24 cellular contexts compared by ENCODE assay signal in genomic region chr1:33918368-33918767, GRCh38. TPM values are rescaled to one million over a fixed set of nuclear protein-coding genes. Genes with fewer than 3 reads are reported as not detected.
DNase-seq lines count a peak whose midpoint lies in the region; ATAC-seq, FAIRE-seq and TF ChIP-seq lines count a peak whose summit lies in the region.
"Had no signal": no experiment of that assay in that cellular context is flagged by ENCODE, and none has a peak within 500 bp of the region (broad histone marks: within the 10 kb centered on the region; RNA-seq: fewer than 3 reads in every experiment).

No MANE protein-coding gene starts in this region.

- POLR2A ChIA-PET in endothelial cell of umbilical vein (lab: Charles Lee) = no interaction called here

- no peaks in the 10 kb centered on the region for H3K4me1 ChIP-seq in endothelial cell of umbilical vein (ENCODE audit: control insufficient read depth, extremely low read depth, insufficient read depth, low read length)
- H3K4me1 ChIP-seq: psoas muscle, tibial artery had no signal

- no peak for ATAC-seq in GM21529 (IDR thresholded peaks at IDR 0.05; ENCODE audit: unreplicated experiment)
- ATAC-seq: CD8-positive, alpha-beta T cell; GM23338; psoas muscle had no signal

- no TSS peak for BruUV-seq in endothelial cell of umbilical vein (replicated peaks; lab: Mats Ljungman, UMichigan)

- TF ChIP-seq CTCF in endothelial cell of umbilical vein (IDR thresholded peaks at IDR 0.05; ENCODE audit: extremely low read depth in 1 of 2, insufficient read depth in 1 of 2, low read depth in 1 of 2, low read length in 2 of 2) = no peak

- H3K36me3 ChIP-seq in endothelial cell of umbilical vein (ENCODE audit: control insufficient read depth in 2 of 2, extremely low read depth in 1 of 2, insufficient read depth in 2 of 2, low read length in 2 of 2) = no peaks in the 10 kb centered on the region
- H3K36me3 ChIP-seq: tibial artery had no signal

- H3K27me3 ChIP-seq in endothelial cell of umbilical vein (ENCODE audit: control insufficient read depth in 2 of 2, insufficient read depth in 2 of 2, low read length in 2 of 2) = no peaks in the 10 kb centered on the region
- H3K27me3 ChIP-seq: tibial artery had no signal

- peaks cover 8% of the 10 kb centered on the region for H3K9me3 ChIP-seq in endothelial cell of umbilical vein (replicated peaks; ENCODE audit: control insufficient read depth, insufficient read depth, low read length)
- H3K9me3 ChIP-seq: psoas muscle, tibial artery had no signal

- H3K79me2 ChIP-seq in endothelial cell of umbilical vein (ENCODE audit: control insufficient read depth, insufficient read depth, low read length) = no peaks in the 10 kb centered on the region

- H3K27ac ChIP-seq in endothelial cell of umbilical vein (ENCODE audit: insufficient read depth, low read depth, low read length) = no peak overlapping the region
- H3K27ac ChIP-seq: 22Rv1, psoas muscle, tibial artery had no signal

- no peak overlapping the region for H3K4me2 ChIP-seq in endothelial cell of umbilical vein (ENCODE audit: insufficient read depth, low read length)
- H3K4me2 ChIP-seq: GM23338 had no signal

- H3K9me1 ChIP-seq in endothelial cell of umbilical vein (replicated peaks; ENCODE audit: control insufficient read depth, extremely low read depth, insufficient read depth, low read length) = no peaks in the 10 kb centered on the region

- dilution Hi-C loops in endothelial cell of umbilical vein (cut with MboI; ENCODE audit: extremely low pct_ligation_motif_present, low sequenced_read_pairs) = no loop called here

- TF ChIP-seq POLR2A in endothelial cell of umbilical vein (IDR thresholded peaks at IDR 0.05; ENCODE audit: low read depth, low read length) = no peak

- intact Hi-C loops in endothelial cell of umbilical vein (cut with micrococcal nuclease) = no loop called here

- no peak overlapping the region for H3K4me3 ChIP-seq in endothelial cell of umbilical vein (replicated peaks in 1 of 3; ENCODE audit: insufficient read depth in 1 of 3, low read depth in 1 of 3, low read length in 3 of 3)
- H3K4me3 ChIP-seq: GM23338, psoas muscle, tibial artery had no signal

- no peaks in the 10 kb centered on the region for H4K20me1 ChIP-seq in endothelial cell of umbilical vein (replicated peaks; ENCODE audit: control insufficient read depth, extremely low read depth, insufficient read depth, low read length)

- CTCF ChIA-PET in endothelial cell of umbilical vein (lab: Charles Lee) = no interaction called here

- no peak overlapping the region for H2AFZ ChIP-seq in endothelial cell of umbilical vein (ENCODE audit: low read depth, low read length)
- H2AFZ ChIP-seq: GM23338 had no signal

- no peak overlapping the region for H3K9ac ChIP-seq in endothelial cell of umbilical vein (replicated peaks; ENCODE audit: extremely low read depth, insufficient read depth, low read length)

- no peak for FAIRE-seq in endothelial cell of umbilical vein (lab: Jason Lieb, UNC)
- FAIRE-seq in urothelium cell line (lab: Jason Lieb, UNC) = no peak
- FAIRE-seq: islet of Langerhans had no signal

- DNase-seq in DMS53 (lab: John Stamatoyannopoulos, UW) (peak; percentile 21), DMS53 treated with DMSO at 0.1 percent for 48 hours (lab: John Stamatoyannopoulos, UW; ENCODE audit: unreplicated experiment) (no peak), RPMI7951 (ENCODE audit: low read depth) (peak; percentile 65), endothelial cell of umbilical vein (ENCODE audit: low read depth, low spot score) (no peak), urothelium cell line (ENCODE audit: low spot score) (peak; percentile 38), DMS114 treated with DMSO at 0.1 percent for 48 hours (lab: John Stamatoyannopoulos, UW; ENCODE audit: unreplicated experiment) (no peak), NCI-H2029 (lab: John Stamatoyannopoulos, UW) (no peak)
- DNase-seq: activated CD4-positive, alpha-beta T cell treated with anti-CD3 and anti-CD28 coated beads for 4 hours; activated CD8-positive, alpha-beta memory T cell treated with anti-CD3 and anti-CD28 coated beads, Interleukin-2, amount 50 U/mL, for 48 hours; aorta; CD8-positive, alpha-beta T cell; GDM1; head of caudate nucleus; mesendoderm; NCI-H1092; NCI-H524; psoas muscle; T-helper 9 cell; tibial artery had no signal

TF ChIP-seq in endothelial cell of umbilical vein, 7 proteins besides CTCF, POLR2A, EP300 and RAD21:
- TF ChIP-seq JUN (IDR thresholded peaks at IDR 0.05; ENCODE audit: borderline replicate concordance, insufficient read depth, insufficient read length, low read depth) = peak; percentile 14
- no peak for TF ChIP-seq FOS (IDR thresholded peaks at IDR 0.05; ENCODE audit: borderline replicate concordance, insufficient read depth, low read length)
TF ChIP-seq in endothelial cell of umbilical vein: peak in this region for 1.

RNA-seq across cellular contexts. Expression of gene HMGB4, which starts 54.5 kb away (rescaled TPM):
- not detected in 2 replicates for total RNA-seq in RPMI7951 (2014; rRNA removed; shearing (Covaris generic))
- not detected in 2 replicates for total RNA-seq in endothelial cell of umbilical vein
- polyA plus RNA-seq in endothelial cell of umbilical vein = not detected in 2 replicates
- not detected in 2 replicates for polyA plus RNA-seq in endothelial cell of umbilical vein (2011; cell fraction: cytosol; rRNA removed)
- polyA plus RNA-seq in endothelial cell of umbilical vein (2011; cell fraction: nucleus; rRNA removed) = not detected in 2 replicates
- polyA plus RNA-seq in endothelial cell of umbilical vein (2012) = not detected in 2 replicates
- polyA minus RNA-seq in endothelial cell of umbilical vein = not detected in 2 replicates
- not detected for polyA minus RNA-seq in endothelial cell of umbilical vein (2011; cell fraction: cytosol; rRNA and poly(A)+ RNA removed)
- not detected in 2 replicates for polyA minus RNA-seq in endothelial cell of umbilical vein (2011; cell fraction: nucleus; rRNA and poly(A)+ RNA removed)
- total RNA-seq: aorta; CD8-positive, alpha-beta T cell; GM23338; psoas muscle; SK-MEL-5 had no signal
- polyA plus RNA-seq: aorta, GM23338, psoas muscle had no signal

Comparison
In these comparisons a context has a peak if more than half of its experiments do, and no peak if none do; other contexts are left out.
1. DNase-seq: peak in DMS53 (single experiment), RPMI7951 (single experiment) and urothelium cell line (single experiment); none in DMS53 treated with DMSO at 0.1 percent for 48 hours (single experiment), endothelial cell of umbilical vein (single experiment), DMS114 treated with DMSO at 0.1 percent for 48 hours (single experiment) and NCI-H2029 (single experiment).